ENCODE assay signal across 22 cellular contexts in the genomic region with DNA sequence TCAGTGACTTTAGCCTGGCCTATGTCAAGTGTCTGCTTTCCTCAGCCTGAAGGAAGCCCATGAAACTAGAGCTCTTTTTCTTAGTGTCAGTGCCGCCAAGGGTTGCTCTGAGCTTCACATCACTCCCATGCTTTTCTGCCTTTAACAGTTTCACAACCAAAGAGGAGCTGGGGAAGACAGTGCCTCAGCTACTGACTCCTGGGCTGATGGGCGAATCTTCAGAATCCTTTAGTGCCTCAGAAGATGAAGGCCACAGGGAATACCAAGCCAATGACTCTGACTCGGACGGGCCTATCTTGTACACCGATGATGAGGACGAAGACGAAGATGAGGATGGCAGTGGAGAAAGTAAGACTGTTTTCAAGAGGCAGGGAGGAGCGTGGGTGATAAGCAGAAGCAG.
DNase-seq lines count a peak whose midpoint lies in the region; ATAC-seq, FAIRE-seq and TF ChIP-seq lines count a peak whose summit lies in the region.
"Had no signal": no experiment of that assay in that cellular context is flagged by ENCODE, and none has a peak within 500 bp of the region (broad histone marks: within the 10 kb centered on the region; RNA-seq: fewer than 3 reads in every experiment).

No MANE protein-coding gene starts in this region.

- no peaks in the 10 kb centered on the region for H3K27me3 Mint-ChIP-seq in activated T-helper 17 cell treated with anti-CD3 and anti-CD28 coated beads, Interleukin-2, amount 50 U/mL, for 72 hours
- H3K27me3 Mint-ChIP-seq in activated CD4-positive, alpha-beta memory T cell treated with anti-CD3 and anti-CD28 coated beads for 36 hours: no peaks in the 10 kb centered on the region
- H3K27me3 Mint-ChIP-seq: type B pancreatic cell had no signal

- no peaks in the 10 kb centered on the region for H3K27me3 ChIP-seq in left ventricle myocardium inferior (ENCODE audit: low read depth)
- no peaks in the 10 kb centered on the region for H3K27me3 ChIP-seq in rectal smooth muscle tissue (ENCODE audit: control insufficient read depth, insufficient read depth, low read length)
- H3K27me3 ChIP-seq: ascending aorta had no signal

- H3K4me3 Mint-ChIP-seq in activated T-helper 17 cell treated with anti-CD3 and anti-CD28 coated beads, Interleukin-2, amount 50 U/mL, for 72 hours: no peak overlapping the region
- H3K4me3 Mint-ChIP-seq in activated CD4-positive, alpha-beta memory T cell treated with anti-CD3 and anti-CD28 coated beads for 36 hours: no peak overlapping the region
- H3K4me3 Mint-ChIP-seq: natural killer cell; stimulated activated effector memory CD8-positive, alpha-beta T cell treated with anti-CD3 and anti-CD28 coated beads, Interleukin-12 subunit alpha, Interleukin-12 subunit beta, amount 100 ng/mL, for 72 hours; type B pancreatic cell had no signal

- no peak for FAIRE-seq in frontal cortex (lab: Jason Lieb, UNC)
- FAIRE-seq: HTR-8/SVneo had no signal

- no peaks in the 10 kb centered on the region for H3K79me2 ChIP-seq in OCI-LY7 (ENCODE audit: insufficient read depth, low read depth, low read length)

- H4K20me1 ChIP-seq in OCI-LY7 (ENCODE audit: insufficient read depth, low read length): no peaks in the 10 kb centered on the region

- H2AFZ ChIP-seq in OCI-LY7 (ENCODE audit: low read length): no peak overlapping the region

- DNase-seq in AG08396 (ENCODE audit: low spot score): peak; percentile 16
- no peak for DNase-seq in left ventricle myocardium inferior
- no peak for DNase-seq in activated CD4-positive, alpha-beta memory T cell treated with anti-CD3 and anti-CD28 coated beads for 36 hours
- DNase-seq in frontal cortex (ENCODE audit: low spot score in 2 of 2): no peak
- DNase-seq in OCI-LY7 (ENCODE audit: low spot score): no peak
- DNase-seq: activated CD4-positive, alpha-beta T cell treated with anti-CD3 and anti-CD28 coated beads for 1 hour; activated CD8-positive, alpha-beta memory T cell treated with anti-CD3 and anti-CD28 coated beads, Interleukin-2, amount 50 U/mL, for 4 hours; DMS79 treated with DMSO at 0.1 percent for 48 hours; natural killer cell; NCI-H1417 treated with DMSO at 0.1 percent for 48 hours; NCI-H82; PC-3; SK-N-SH; stimulated activated CD4-positive, alpha-beta T cell treated with anti-CD3 and anti-CD28 coated beads, Interleukin-12 subunit alpha, Interleukin-12 subunit beta, amount 100 ng/mL, for 4 hours had no signal

- H3K9me3 Mint-ChIP-seq in activated T-helper 17 cell treated with anti-CD3 and anti-CD28 coated beads, Interleukin-2, amount 50 U/mL, for 72 hours: no peaks in the 10 kb centered on the region
- H3K9me3 Mint-ChIP-seq in activated CD4-positive, alpha-beta memory T cell treated with anti-CD3 and anti-CD28 coated beads for 36 hours: no peaks in the 10 kb centered on the region
- H3K9me3 Mint-ChIP-seq: natural killer cell; stimulated activated effector memory CD8-positive, alpha-beta T cell treated with anti-CD3 and anti-CD28 coated beads, Interleukin-12 subunit alpha, Interleukin-12 subunit beta, amount 100 ng/mL, for 72 hours; type B pancreatic cell had no signal

- POLR2A ChIA-PET in activated CD4-positive, alpha-beta memory T cell treated with anti-CD3 and anti-CD28 coated beads for 36 hours (lab: Charles Lee): no interaction called here
- POLR2A ChIA-PET in OCI-LY7 (lab: Charles Lee): no interaction called here

- peaks cover 77% of the 10 kb centered on the region for H3K36me3 Mint-ChIP-seq in activated T-helper 17 cell treated with anti-CD3 and anti-CD28 coated beads, Interleukin-2, amount 50 U/mL, for 72 hours (ENCODE audit: low read depth)
- peaks cover 38% of the 10 kb centered on the region for H3K36me3 Mint-ChIP-seq in activated CD4-positive, alpha-beta memory T cell treated with anti-CD3 and anti-CD28 coated beads for 36 hours
- H3K36me3 Mint-ChIP-seq: natural killer cell had no signal

- no TSS peak for BruUV-seq in OCI-LY7 (replicated peaks; lab: Mats Ljungman, UMichigan)

- intact Hi-C loops in left ventricle myocardium inferior (cut with micrococcal nuclease) (no loop called here), OCI-LY7 (cut with micrococcal nuclease; ENCODE audit: unreplicated experiment) (no loop called here)
- intact Hi-C loops in activated CD4-positive, alpha-beta memory T cell treated with anti-CD3 and anti-CD28 coated beads for 36 hours (cut with micrococcal nuclease): no loop called here

- H3K27ac ChIP-seq in left ventricle myocardium inferior (replicated peaks) (peak overlapping the region; percentile 61), rectal smooth muscle tissue (ENCODE audit: low read depth, low read length) (peak overlapping the region; percentile 22), OCI-LY7 (ENCODE audit: low read depth, low read length, poor library complexity, severe bottlenecking) (no peak overlapping the region)
- H3K27ac ChIP-seq: ascending aorta had no signal

- no peak overlapping the region for H3K4me2 ChIP-seq in OCI-LY7 (ENCODE audit: low read length)
- H3K4me2 ChIP-seq: SK-N-SH had no signal

- H3K4me3 ChIP-seq in left ventricle myocardium inferior (no peak overlapping the region), rectal smooth muscle tissue (ENCODE audit: low read length) (no peak overlapping the region), OCI-LY7 (ENCODE audit: low read depth, low read length, poor library complexity, severe bottlenecking) (no peak overlapping the region)
- H3K4me3 ChIP-seq: ascending aorta, lung had no signal

- no peaks in the 10 kb centered on the region for H3K9me2 ChIP-seq in OCI-LY7 (ENCODE audit: insufficient read depth, low read length)
- H3K9me2 ChIP-seq: SK-N-SH had no signal

- no peaks in the 10 kb centered on the region for H3K9me3 ChIP-seq in left ventricle myocardium inferior (replicated peaks)
- H3K9me3 ChIP-seq in OCI-LY7 (ENCODE audit: low read length): no peaks in the 10 kb centered on the region
- H3K9me3 ChIP-seq: ascending aorta, SK-N-SH had no signal

- CTCF ChIA-PET in activated CD4-positive, alpha-beta memory T cell treated with anti-CD3 and anti-CD28 coated beads for 36 hours (lab: Charles Lee): no interaction called here
- CTCF ChIA-PET in OCI-LY7 (lab: Charles Lee; ENCODE audit: unreplicated experiment): no interaction called here

- H3K36me3 ChIP-seq in left ventricle myocardium inferior (peaks cover 32% of the 10 kb centered on the region), rectal smooth muscle tissue (ENCODE audit: control insufficient read depth, insufficient read depth, low read length) (peaks cover 3% of the 10 kb centered on the region), OCI-LY7 (ENCODE audit: insufficient read depth, low read length) (no peaks in the 10 kb centered on the region)

- TF ChIP-seq CTCF in left ventricle myocardium inferior (IDR thresholded peaks at IDR 0.05; ENCODE audit: borderline replicate concordance) (no peak), OCI-LY7 (conservative IDR thresholded peaks at IDR 0.05; ENCODE audit: low read length) (no peak)

- ATAC-seq in activated T-helper 17 cell treated with anti-CD3 and anti-CD28 coated beads, Interleukin-2, amount 50 U/mL, for 72 hours (replicated peaks): no peak
- no peak for ATAC-seq in SK-N-SH treated with all-trans-retinoic acid at 6 μM for 48 hours
- ATAC-seq: natural killer cell, PC-3 had no signal

- peaks cover 3% of the 10 kb centered on the region for H3K4me1 Mint-ChIP-seq in activated T-helper 17 cell treated with anti-CD3 and anti-CD28 coated beads, Interleukin-2, amount 50 U/mL, for 72 hours
- H3K4me1 Mint-ChIP-seq in activated CD4-positive, alpha-beta memory T cell treated with anti-CD3 and anti-CD28 coated beads for 36 hours (ENCODE audit: low read depth): peaks cover 6% of the 10 kb centered on the region
- H3K4me1 Mint-ChIP-seq: natural killer cell had no signal

- peaks cover 36% of the 10 kb centered on the region for H3K4me1 ChIP-seq in left ventricle myocardium inferior
- H3K4me1 ChIP-seq in rectal smooth muscle tissue (ENCODE audit: control insufficient read depth, insufficient read depth, low read length): peaks cover 20% of the 10 kb centered on the region
- H3K4me1 ChIP-seq in OCI-LY7 (ENCODE audit: insufficient read depth, low read length, poor library complexity, severe bottlenecking): no peaks in the 10 kb centered on the region

- peak overlapping the region; percentile 61 for H3K27ac Mint-ChIP-seq in activated T-helper 17 cell treated with anti-CD3 and anti-CD28 coated beads, Interleukin-2, amount 50 U/mL, for 72 hours
- no peak overlapping the region for H3K27ac Mint-ChIP-seq in activated CD4-positive, alpha-beta memory T cell treated with anti-CD3 and anti-CD28 coated beads for 36 hours
- H3K27ac Mint-ChIP-seq: natural killer cell; stimulated activated effector memory CD8-positive, alpha-beta T cell treated with anti-CD3 and anti-CD28 coated beads, Interleukin-12 subunit alpha, Interleukin-12 subunit beta, amount 100 ng/mL, for 72 hours; type B pancreatic cell had no signal

- H3K9ac ChIP-seq in rectal smooth muscle tissue (ENCODE audit: low read length): no peak overlapping the region
- H3K9ac ChIP-seq: SK-N-SH had no signal

TF ChIP-seq in SK-N-SH treated with all-trans-retinoic acid at 6 μM for 48 hours, 23 proteins besides CTCF, POLR2A, EP300 and RAD21:
- no peak for TF ChIP-seq ZFP3 (CRISPR knock-in tag; IDR thresholded peaks at IDR 0.05)
TF ChIP-seq in SK-N-SH treated with all-trans-retinoic acid at 6 μM for 48 hours: peak in this region for 0.
